9 cellular contexts compared by ENCODE assay signal in the genomic region with DNA sequence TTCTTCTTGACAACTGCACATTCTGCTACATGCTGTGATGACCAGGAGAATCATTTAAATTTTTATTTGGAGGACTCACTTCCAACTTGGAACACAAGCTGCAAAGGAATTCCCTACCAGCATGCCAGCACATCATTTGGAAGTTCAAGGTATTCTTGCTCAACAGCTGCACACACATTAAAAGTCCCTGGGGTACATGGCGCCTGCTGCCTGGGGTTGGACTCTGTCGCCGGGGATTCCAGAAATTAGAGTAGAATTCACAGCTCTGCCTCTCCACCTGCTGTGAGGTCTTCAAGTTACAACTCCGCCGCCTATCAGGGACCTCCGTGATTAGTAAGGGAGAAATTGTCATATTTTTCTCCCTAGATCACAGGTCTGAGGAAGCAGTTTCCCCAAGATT. TPM values are rescaled to one million over a fixed set of nuclear protein-coding genes. Genes with fewer than 3 reads are reported as not detected.
DNase-seq lines count a peak whose midpoint lies in the region; ATAC-seq, FAIRE-seq and TF ChIP-seq lines count a peak whose summit lies in the region.
"Had no signal": no experiment of that assay in that cellular context is flagged by ENCODE, and none has a peak within 500 bp of the region (broad histone marks: within the 10 kb centered on the region; RNA-seq: fewer than 3 reads in every experiment).

No MANE protein-coding gene starts in this region.

- no peak overlapping the region for H4K91ac ChIP-seq in trophoblast cell (ENCODE audit: low read depth, low read length)

- H3K4ac ChIP-seq in trophoblast cell (ENCODE audit: low read depth, low read length): no peak overlapping the region

- POLR2A ChIA-PET in PC-3 (lab: Charles Lee; ENCODE audit: unreplicated experiment) (no interaction called here), endothelial cell of umbilical vein (lab: Charles Lee) (no interaction called here)

- peaks cover 46% of the 10 kb centered on the region for H3K36me3 ChIP-seq in DND-41 (ENCODE audit: insufficient read depth, low read length)
- H3K36me3 ChIP-seq in PC-3 (ENCODE audit: low read depth, low read length): peaks cover 35% of the 10 kb centered on the region
- peaks cover 0 to 13% of the 10 kb centered on the region in 2 experiments for H3K36me3 ChIP-seq in endothelial cell of umbilical vein (ENCODE audit: control insufficient read depth in 2 of 2, extremely low read depth in 1 of 2, insufficient read depth in 2 of 2, low read length in 2 of 2)
- peaks cover 9 to 17% of the 10 kb centered on the region in 2 experiments for H3K36me3 ChIP-seq in trophoblast cell (ENCODE audit: control insufficient read depth in 1 of 2, insufficient read depth in 2 of 2, low read length in 2 of 2)

- H3F3A ChIP-seq in PC-3 (ENCODE audit: low read length, unreplicated experiment): no peaks in the 10 kb centered on the region

- H3K9me2 ChIP-seq in PC-3 (replicated peaks; ENCODE audit: low read length): no peaks in the 10 kb centered on the region

- WGBS in trophoblast cell (ENCODE audit: extremely low coverage, insufficient coverage, insufficient read length): no CpG with 5 or more reads among the region's 6 CpGs

- peak overlapping the region; percentile 61 to 78; a peak in 3 of 4 replicates for H3K4me3 ChIP-seq in DND-41 (ENCODE audit: low read depth in 1 of 2, low read length in 2 of 2)
- peak overlapping the region; percentile 80; the same call in 1 of the 2 replicates for H3K4me3 ChIP-seq in PC-3 (ENCODE audit: low read length)
- H3K4me3 ChIP-seq in endothelial cell of umbilical vein (replicated peaks in 1 of 3; ENCODE audit: insufficient read depth in 1 of 3, low read depth in 1 of 3, low read length in 3 of 3): no peak overlapping the region
- H3K4me3 ChIP-seq in trophoblast cell (ENCODE audit: low read depth, low read length): no peak overlapping the region

- H3K14ac ChIP-seq in trophoblast cell (ENCODE audit: low read length): no peak overlapping the region

- H2AFZ ChIP-seq in DND-41 (ENCODE audit: low read depth, low read length) (peak overlapping the region; percentile 97), PC-3 (ENCODE audit: low read length) (peak overlapping the region; percentile 99; the same call in 1 of the 2 replicates), endothelial cell of umbilical vein (ENCODE audit: low read depth, low read length) (no peak overlapping the region), trophoblast cell (ENCODE audit: insufficient read depth, low read length, poor library complexity) (no peak overlapping the region)

- no peak for DNase-seq in DND-41
- DNase-seq in PC-3: no peak
- no peak for DNase-seq in endothelial cell of umbilical vein (ENCODE audit: low read depth, low spot score)
- peak; percentile 75 to 85 for DNase-seq in trophoblast cell
- no peak for DNase-seq in GM10266 (ENCODE audit: extremely low spot score)
- no peak for DNase-seq in NCI-H1436 treated with DMSO at 0.1 percent for 48 hours (lab: John Stamatoyannopoulos, UW)
- DNase-seq in pons (ENCODE audit: low spot score): no peak
- DNase-seq in effector CD8-positive, alpha-beta T cell (lab: John Stamatoyannopoulos, UW): no peak
- DNase-seq: NCI-H1694 treated with DMSO at 0.1 percent for 48 hours had no signal

- no peak for FAIRE-seq in endothelial cell of umbilical vein (lab: Jason Lieb, UNC)

- H4K12ac ChIP-seq in trophoblast cell (ENCODE audit: low read depth, low read length): no peak overlapping the region

- H3K4me1 ChIP-seq in DND-41 (ENCODE audit: insufficient read depth, low read length): peaks cover 25% of the 10 kb centered on the region
- peaks cover 10% of the 10 kb centered on the region; the same call in 1 of the 2 replicates for H3K4me1 ChIP-seq in PC-3 (ENCODE audit: insufficient read depth, low read length)
- H3K4me1 ChIP-seq in endothelial cell of umbilical vein (ENCODE audit: control insufficient read depth, extremely low read depth, insufficient read depth, low read length): peaks cover 5% of the 10 kb centered on the region
- peaks cover 0 to 7% of the 10 kb centered on the region in 2 experiments for H3K4me1 ChIP-seq in trophoblast cell (ENCODE audit: control insufficient read depth in 1 of 2, insufficient read depth in 2 of 2, low read length in 2 of 2)

- peak overlapping the region; percentile 88 for H3K4me2 ChIP-seq in DND-41 (ENCODE audit: insufficient read depth, low read length)
- no peak overlapping the region for H3K4me2 ChIP-seq in PC-3 (ENCODE audit: low read length)
- peak overlapping the region; percentile 73 for H3K4me2 ChIP-seq in endothelial cell of umbilical vein (ENCODE audit: insufficient read depth, low read length)
- H3K4me2 ChIP-seq in trophoblast cell (ENCODE audit: low read length): no peak overlapping the region

- no peaks in the 10 kb centered on the region for H3K9me1 ChIP-seq in endothelial cell of umbilical vein (replicated peaks; ENCODE audit: control insufficient read depth, extremely low read depth, insufficient read depth, low read length)

- dilution Hi-C loops in endothelial cell of umbilical vein (cut with MboI; ENCODE audit: extremely low pct_ligation_motif_present, low sequenced_read_pairs): no loop called here

- TF ChIP-seq POLR2A in endothelial cell of umbilical vein (IDR thresholded peaks at IDR 0.05; ENCODE audit: low read depth, low read length): no peak

- H3K9ac ChIP-seq in DND-41 (ENCODE audit: low read depth, low read length): peak overlapping the region; percentile 95
- no peak overlapping the region for H3K9ac ChIP-seq in PC-3 (ENCODE audit: low read length)
- H3K9ac ChIP-seq in endothelial cell of umbilical vein (replicated peaks; ENCODE audit: extremely low read depth, insufficient read depth, low read length): no peak overlapping the region
- H3K9ac ChIP-seq in trophoblast cell (ENCODE audit: low read length): no peak overlapping the region

- H2BK5ac ChIP-seq in trophoblast cell (ENCODE audit: low read depth, low read length, poor library complexity): no peak overlapping the region

- H2AK5ac ChIP-seq in trophoblast cell (ENCODE audit: low read length): no peak overlapping the region

- peak overlapping the region; percentile 81; the same call in 1 of the 2 replicates for H3K27ac ChIP-seq in DND-41 (ENCODE audit: low read length)
- H3K27ac ChIP-seq in PC-3 (ENCODE audit: low read length): no peak overlapping the region
- no peak overlapping the region for H3K27ac ChIP-seq in endothelial cell of umbilical vein (ENCODE audit: insufficient read depth, low read depth, low read length)
- no peak overlapping the region for H3K27ac ChIP-seq in trophoblast cell (ENCODE audit: low read depth, low read length)

- H2BK12ac ChIP-seq in trophoblast cell (ENCODE audit: low read length): no peak overlapping the region

- no TSS peak for BruUV-seq in PC-3 (replicated peaks; lab: Mats Ljungman, UMichigan)
- TSS peak; percentile 45 for BruUV-seq in endothelial cell of umbilical vein (replicated peaks; lab: Mats Ljungman, UMichigan)

- H3K18ac ChIP-seq in trophoblast cell (ENCODE audit: low read length): no peak overlapping the region

- H4K8ac ChIP-seq in trophoblast cell (ENCODE audit: low read depth, low read length): no peak overlapping the region

- TF ChIP-seq CTCF in DND-41 (IDR thresholded peaks at IDR 0.05; ENCODE audit: borderline replicate concordance, extremely low read depth, low read length, poor library complexity, severe bottlenecking) (no peak), PC-3 (conservative IDR thresholded peaks at IDR 0.05; ENCODE audit: low read depth, low read length) (no peak), endothelial cell of umbilical vein (IDR thresholded peaks at IDR 0.05; ENCODE audit: extremely low read depth in 1 of 2, insufficient read depth in 1 of 2, low read depth in 1 of 2, low read length in 2 of 2) (no peak), GM10266 (IDR thresholded peaks at IDR 0.05; ENCODE audit: control insufficient read depth, insufficient read depth, low read depth, missing control alignments) (no peak)

- CTCF ChIA-PET in PC-3 (lab: Charles Lee): no interaction called here
- CTCF ChIA-PET in endothelial cell of umbilical vein (lab: Charles Lee): no interaction called here

- H3K79me2 ChIP-seq in DND-41 (ENCODE audit: insufficient read depth, low read length) (peaks cover 15% of the 10 kb centered on the region), PC-3 (ENCODE audit: low read length) (no peaks in the 10 kb centered on the region), endothelial cell of umbilical vein (ENCODE audit: control insufficient read depth, insufficient read depth, low read length) (no peaks in the 10 kb centered on the region), trophoblast cell (ENCODE audit: control insufficient read depth, insufficient read depth, low read length, poor library complexity) (peaks cover 5% of the 10 kb centered on the region)

- ATAC-seq in DND-41 (ENCODE audit: insufficient read depth, low read depth) (no peak), PC-3 (no peak)

- H4K20me1 ChIP-seq in DND-41 (ENCODE audit: insufficient read depth, low read length) (no peaks in the 10 kb centered on the region), PC-3 (ENCODE audit: low read length) (no peaks in the 10 kb centered on the region), endothelial cell of umbilical vein (replicated peaks; ENCODE audit: control insufficient read depth, extremely low read depth, insufficient read depth, low read length) (no peaks in the 10 kb centered on the region)

- H3K9me3 ChIP-seq in DND-41 (ENCODE audit: insufficient read depth, low read length, severe bottlenecking) (peaks cover 49% of the 10 kb centered on the region), PC-3 (ENCODE audit: low read length) (peaks cover 38% of the 10 kb centered on the region), endothelial cell of umbilical vein (replicated peaks; ENCODE audit: control insufficient read depth, insufficient read depth, low read length) (peaks cover 12% of the 10 kb centered on the region), trophoblast cell (ENCODE audit: insufficient read depth, low read depth, low read length) (peaks cover 11% of the 10 kb centered on the region)

- no peak overlapping the region for H3K23ac ChIP-seq in trophoblast cell (ENCODE audit: low read length)

- peaks cover 7% of the 10 kb centered on the region for H3K79me1 ChIP-seq in trophoblast cell (ENCODE audit: low read length)

- H2BK120ac ChIP-seq in trophoblast cell (ENCODE audit: insufficient read depth, low read length, poor library complexity): no peak overlapping the region

- intact Hi-C loops in PC-3 (cut with micrococcal nuclease): no loop called here
- intact Hi-C loops in endothelial cell of umbilical vein (cut with micrococcal nuclease): loop anchor here (5.0 kb wide), 1 partner anchor 75 kb away; a partner anchor contains a TSS

- H3K27me3 ChIP-seq in DND-41 (ENCODE audit: insufficient read depth, low read length, poor library complexity) (no peaks in the 10 kb centered on the region), PC-3 (ENCODE audit: low read length) (no peaks in the 10 kb centered on the region; the same call in 1 of the 2 replicates), endothelial cell of umbilical vein (ENCODE audit: control insufficient read depth in 2 of 2, insufficient read depth in 2 of 2, low read length in 2 of 2) (peaks cover 0 to 6% of the 10 kb centered on the region in 2 experiments), trophoblast cell (ENCODE audit: insufficient read depth, low read length) (peaks cover 2% of the 10 kb centered on the region)

RNA-seq across cellular contexts. Expression of a gene that starts 1.1 kb away (rescaled TPM):
- total RNA-seq in PC-3 (2014; rRNA removed): 14.3 and 16.7 TPM in 2 replicates
- total RNA-seq in endothelial cell of umbilical vein: 14.4 and 14.5 TPM in 2 replicates
- polyA plus RNA-seq in endothelial cell of umbilical vein: 11.2 and 12.5 TPM in 2 replicates
- polyA plus RNA-seq in endothelial cell of umbilical vein (2011; cell fraction: cytosol; rRNA removed): 21.4 and 27.3 TPM in 2 replicates
- polyA plus RNA-seq in endothelial cell of umbilical vein (2011; cell fraction: nucleus; rRNA removed): 21.9 and 23.1 TPM in 2 replicates
- polyA plus RNA-seq in endothelial cell of umbilical vein (2012): 20.2 and 22.7 TPM in 2 replicates
- 5.4 and 7.8 TPM in 2 replicates for polyA minus RNA-seq in endothelial cell of umbilical vein
- polyA minus RNA-seq in endothelial cell of umbilical vein (2011; cell fraction: cytosol; rRNA and poly(A)+ RNA removed): 2.9 TPM
- polyA minus RNA-seq in endothelial cell of umbilical vein (2011; cell fraction: nucleus; rRNA and poly(A)+ RNA removed): 4.4 and 5.0 TPM in 2 replicates
- 13.0 and 13.4 TPM in 2 replicates for polyA plus RNA-seq in trophoblast cell (2013)

RNA-seq across cellular contexts. Expression of a gene that starts 41.3 kb away (rescaled TPM):
- total RNA-seq in PC-3 (2014; rRNA removed) (1.2 and 1.3 TPM in 2 replicates), endothelial cell of umbilical vein (1.2 and 1.7 TPM in 2 replicates)
- polyA plus RNA-seq in endothelial cell of umbilical vein: 0.16 and 1.0 TPM in 2 replicates
- polyA plus RNA-seq in endothelial cell of umbilical vein (2011; cell fraction: cytosol; rRNA removed): 0.44 and 0.79 TPM in 2 replicates
- polyA plus RNA-seq in endothelial cell of umbilical vein (2011; cell fraction: nucleus; rRNA removed): 1.0 and 1.6 TPM in 2 replicates
- polyA plus RNA-seq in endothelial cell of umbilical vein (2012): 1.1 TPM in 2 replicates
- 0.17 and 3.3 TPM in 2 replicates for polyA minus RNA-seq in endothelial cell of umbilical vein
- polyA minus RNA-seq in endothelial cell of umbilical vein (2011; cell fraction: cytosol; rRNA and poly(A)+ RNA removed): 1.9 TPM
- polyA minus RNA-seq in endothelial cell of umbilical vein (2011; cell fraction: nucleus; rRNA and poly(A)+ RNA removed): 0.87 and 1.0 TPM in 2 replicates
- polyA plus RNA-seq in trophoblast cell (2013): 0.61 and 0.66 TPM in 2 replicates

Comparison
In these comparisons a context has a peak if more than half of its experiments do, and no peak if none do; other contexts are left out.
1. DNase-seq: peak in trophoblast cell (2 of 2); none in DND-41 (single experiment), PC-3 (single experiment), endothelial cell of umbilical vein (single experiment), GM10266 (single experiment), NCI-H1436 treated with DMSO at 0.1 percent for 48 hours (single experiment), pons (single experiment) and effector CD8-positive, alpha-beta T cell (single experiment).
2. H2AFZ ChIP-seq: peak in DND-41 (single experiment) and PC-3 (single experiment); none in endothelial cell of umbilical vein (single experiment) and trophoblast cell (single experiment).
3. H3K4me2 ChIP-seq: peak in DND-41 (single experiment) and endothelial cell of umbilical vein (single experiment); none in PC-3 (single experiment) and trophoblast cell (single experiment).
4. H3K4me3 ChIP-seq: peak in DND-41 (2 of 2) and PC-3 (single experiment); none in endothelial cell of umbilical vein (0 of 3) and trophoblast cell (single experiment).